In genomic region chr5:140145223-140145622, GRCh38 we compare ENCODE assay signal across 1 cellular context.
TF ChIP-seq lines count a peak whose summit lies in the region.

No MANE protein-coding gene starts in this region.

TF ChIP-seq in HepG2, 621 proteins besides CTCF, POLR2A, EP300 and RAD21:
- TF ChIP-seq ZNF382 (CRISPR knock-in tag; IDR thresholded peaks at IDR 0.05; ENCODE audit: borderline replicate concordance) = no peak
